Comparison of ENCODE assay signal across 8 cellular contexts in the genomic region with DNA sequence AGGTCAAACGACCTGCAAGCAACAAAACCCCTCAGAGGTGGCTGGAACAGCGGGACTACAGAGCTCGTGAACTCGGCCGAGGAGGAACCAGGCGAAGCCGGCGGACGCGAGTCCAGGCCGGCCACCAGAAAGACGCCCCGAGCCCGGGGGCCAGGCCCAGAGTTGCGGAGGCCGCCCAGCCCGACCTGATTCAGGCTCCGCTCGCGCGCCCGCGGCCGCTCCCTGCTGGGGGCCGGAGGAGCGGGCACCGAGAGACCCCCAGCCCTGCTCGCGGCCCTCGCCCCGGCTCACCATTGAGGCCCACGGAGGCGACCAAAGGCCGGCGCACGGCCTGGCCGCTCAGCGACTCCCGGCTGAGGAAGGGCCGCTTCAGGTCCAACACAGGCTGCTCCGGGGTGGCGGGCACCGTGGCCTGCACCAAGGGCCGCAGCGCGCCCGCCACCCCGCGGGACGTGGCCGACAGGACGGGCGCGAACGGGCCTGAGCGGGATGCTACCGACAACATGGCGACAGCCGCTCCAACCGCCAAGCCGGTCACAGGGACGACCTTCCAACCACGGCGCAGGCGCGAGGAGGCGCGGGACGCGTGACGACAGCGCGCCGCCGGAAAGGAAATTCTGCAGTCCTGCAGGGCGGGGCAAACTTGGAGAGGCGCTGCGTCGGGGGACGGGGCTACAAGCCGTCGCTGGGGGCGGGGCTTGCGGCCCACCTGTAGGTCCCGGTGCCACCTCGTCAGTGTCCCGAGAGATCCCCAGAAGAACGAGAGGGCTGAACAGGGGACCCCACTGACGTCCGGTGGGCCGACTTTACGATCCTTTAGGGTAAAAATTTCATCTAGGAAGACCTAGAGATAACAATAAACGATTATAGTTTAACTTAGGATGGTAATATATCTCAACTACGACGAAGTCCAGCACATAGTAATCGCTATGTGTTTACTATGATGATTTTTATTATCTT. TPM values are rescaled to one million over a fixed set of nuclear protein-coding genes. Genes with fewer than 3 reads are reported as not detected.
A peak's percentile ranks its signal among the peaks of the same experiment; 100 is the strongest.
DNase-seq lines count a peak whose midpoint lies in the region; ATAC-seq and TF ChIP-seq lines count a peak whose summit lies in the region.

TSS of gene UQCRFS1 (minus strand) at position 538 of the 960 bp plus-strand sequence. CDS start at position 505, 33 bp downstream.

- peak within 1 kb of the TSS; percentile 69 for H2AFZ ChIP-seq in hepatocyte

- H3K4me2 ChIP-seq in hepatocyte, result peak within 1 kb of the TSS; percentile 96

- H3K4me3 ChIP-seq in hepatocyte (peak within 1 kb of the TSS; percentile 82), aorta (ENCODE audit: low read length in 2 of 2) (peak within 1 kb of the TSS; percentile 78 to 92)

- peaks cover 35% of the 10 kb centered on the region for H4K20me1 ChIP-seq in hepatocyte (ENCODE audit: insufficient read depth, poor library complexity, severe bottlenecking)

- no peak for TF ChIP-seq CTCF in hepatocyte (IDR thresholded peaks at IDR 0.05; ENCODE audit: poor library complexity)

- H3K4me1 ChIP-seq in hepatocyte (ENCODE audit: insufficient read depth) (peaks cover 12% of the 10 kb centered on the region), aorta (ENCODE audit: control insufficient read depth in 1 of 2, insufficient read depth in 2 of 2, low read length in 2 of 2) (peaks cover 0 to 5% of the 10 kb centered on the region in 2 donors)

- H3K9me3 ChIP-seq in hepatocyte (ENCODE audit: low read depth) (no peaks in the 10 kb centered on the region), aorta (ENCODE audit: control insufficient read depth, low read length) (no peaks in the 10 kb centered on the region)

- intact Hi-C loops in aorta (cut with DNase I), result no loop called here

- H3K27ac ChIP-seq in hepatocyte (peak within 1 kb of the TSS; percentile 96), aorta (ENCODE audit: low read depth in 1 of 2, low read length in 2 of 2) (peak within 1 kb of the TSS; percentile 9 to 83)

- peaks cover 46% of the 10 kb centered on the region for H3K79me2 ChIP-seq in hepatocyte

- 3% methylated on average over 69 of the region's 96 CpGs for WGBS in hepatocyte (ENCODE audit: low lambda C conversion rate, missing lambda C conversion rate)
- WGBS in aorta, 2 donors, result 0 to 1% methylated on average over 65 to 93 of the region's 96 CpGs

- no peaks in the 10 kb centered on the region for H3K9me2 ChIP-seq in hepatocyte (replicated peaks; ENCODE audit: insufficient read depth)

- H3K36me3 ChIP-seq in hepatocyte (replicated peaks; ENCODE audit: insufficient read depth, low read depth), result no peaks in the 10 kb centered on the region
- H3K36me3 ChIP-seq in aorta (ENCODE audit: control insufficient read depth in 1 of 2, insufficient read depth in 2 of 2, low read length in 1 of 2), result no peaks in the 10 kb centered on the region

- H3K27me3 ChIP-seq in hepatocyte (no peaks in the 10 kb centered on the region), aorta (ENCODE audit: control insufficient read depth in 1 of 2, insufficient read depth in 2 of 2, low read length in 1 of 2) (no peaks in the 10 kb centered on the region)

- peak; percentile 79 for DNase-seq in NCI-H2081 treated with DMSO at 0.1 percent for 48 hours (lab: John Stamatoyannopoulos, UW)
- DNase-seq in T1000 (lab: John Stamatoyannopoulos, UW), result peak; percentile 89
- peak; percentile 97 for DNase-seq in astrocyte of the hippocampus (ENCODE audit: low read depth, low spot score)
- DNase-seq in hepatocyte (ENCODE audit: low spot score), result peak; percentile 98
- peak; percentile 82 for DNase-seq in renal cortical epithelial cell (ENCODE audit: low read depth)
- peak; percentile 97 to 98 for DNase-seq in aorta

- ATAC-seq in GM18519 (IDR thresholded peaks at IDR 0.05; ENCODE audit: low FRiP score, unreplicated experiment) (peak; percentile 96), HG03045 (IDR thresholded peaks at IDR 0.05; ENCODE audit: unreplicated experiment) (peak; percentile 95), aorta (ENCODE audit: low FRiP score) (peak; percentile 99)

RNA-seq across cellular contexts. Expression of gene UQCRFS1, which starts in this region (rescaled TPM):
- 43.5 and 45.0 TPM in 2 replicates for total RNA-seq in hepatocyte
- polyA plus RNA-seq in hepatocyte, result 73.3 and 79.0 TPM in 2 replicates
- total RNA-seq in renal cortical epithelial cell, result 33.6 and 45.5 TPM in 2 replicates
- 10 to 100 TPM; 14.1 to 19.6 TPM for total RNA-seq in aorta
- 10 to 100 TPM; 22.6 to 33.3 TPM for polyA plus RNA-seq in aorta

Comparison
In these comparisons a context has a peak if more than half of its experiments do, and no peak if none do; other contexts are left out.
1. Peak in every context shown above with its lines: DNase-seq, ATAC-seq, H3K4me3 ChIP-seq and H3K27ac ChIP-seq.